Comparison of ENCODE assay signal across 8 cellular contexts in the genomic region with DNA sequence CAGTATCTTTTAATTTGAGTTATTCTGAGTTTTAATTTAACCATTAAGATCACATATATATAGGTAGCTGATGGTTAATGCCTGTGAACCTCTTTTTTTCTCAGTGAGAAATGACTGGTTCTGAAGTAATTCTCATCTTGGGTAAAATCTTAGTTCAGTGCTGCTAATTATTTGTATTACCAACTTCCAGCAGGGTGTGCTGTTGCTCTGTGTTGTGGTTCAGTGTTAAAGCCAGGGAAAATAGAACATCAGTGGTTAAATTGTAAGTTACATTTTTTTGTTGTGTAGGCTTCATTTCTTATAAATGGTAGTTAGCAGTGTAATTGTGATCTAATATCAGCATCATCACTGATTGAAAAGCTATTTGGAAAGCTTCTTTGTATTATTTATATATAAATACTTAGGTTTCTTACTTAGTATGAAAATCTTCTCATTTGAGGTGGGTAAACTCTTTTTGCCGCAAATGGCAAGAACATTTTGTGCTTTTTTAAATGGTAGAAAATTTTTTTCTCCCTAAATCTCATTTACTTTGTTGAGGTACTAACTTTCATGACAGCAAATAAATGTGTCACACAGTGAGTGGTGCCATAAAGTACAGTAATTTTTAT. TPM values are rescaled to one million over a fixed set of nuclear protein-coding genes. Genes with fewer than 3 reads are reported as not detected.
DNase-seq lines count a peak whose midpoint lies in the region; ATAC-seq and TF ChIP-seq lines count a peak whose summit lies in the region.

No MANE protein-coding gene starts in this region.

- ATAC-seq in GM21717 (IDR thresholded peaks at IDR 0.05; ENCODE audit: unreplicated experiment), result peak; percentile 55
- no peak for ATAC-seq in HG03457 (IDR thresholded peaks at IDR 0.05; ENCODE audit: unreplicated experiment)

- H4K20me1 ChIP-seq in osteoblast (ENCODE audit: insufficient read depth, low read length), result no peaks in the 10 kb centered on the region

- peaks cover 9% of the 10 kb centered on the region for H3K4me1 ChIP-seq in osteoblast (ENCODE audit: insufficient read depth, low read length)

- DNase-seq in COLO829 (ENCODE audit: low spot score) (peak; percentile 75), NCI-H345 treated with DMSO at 0.1 percent for 48 hours (lab: John Stamatoyannopoulos, UW; ENCODE audit: unreplicated experiment) (peak; percentile 28), fibroblast of the conjunctiva (ENCODE audit: low read depth) (peak; percentile 67), osteoblast (ENCODE audit: insufficient read length, low spot score, missing footprints) (no peak), GF-D8 (lab: John Stamatoyannopoulos, UW) (no peak)
- peak; percentile 24 to 50 for DNase-seq in activated CD4-positive, alpha-beta T cell treated with anti-CD3 and anti-CD28 coated beads, Interleukin-2, amount 50 U/mL, for 48 hours

- H3K27me3 ChIP-seq in osteoblast (ENCODE audit: insufficient read depth, low read length), result no peaks in the 10 kb centered on the region

- H3K4me2 ChIP-seq in osteoblast (ENCODE audit: insufficient read depth, low read length), result no peak overlapping the region

- H2AFZ ChIP-seq in osteoblast (ENCODE audit: low read length), result no peak overlapping the region

- peaks cover 17% of the 10 kb centered on the region for H3K36me3 ChIP-seq in osteoblast (ENCODE audit: insufficient read depth, low read length)

- TF ChIP-seq CTCF in osteoblast (IDR thresholded peaks at IDR 0.05; ENCODE audit: extremely low read depth, low read depth, low read length), result peak; percentile 70

- no peak overlapping the region for H3K27ac ChIP-seq in osteoblast (ENCODE audit: low read depth, low read length)

- no peak overlapping the region for H3K4me3 ChIP-seq in osteoblast (ENCODE audit: insufficient read depth, low read length)

- no peaks in the 10 kb centered on the region for H3K9me3 ChIP-seq in osteoblast (ENCODE audit: low read depth, low read length)

- H3K79me2 ChIP-seq in osteoblast (ENCODE audit: insufficient read depth, low read length), result peaks cover 12% of the 10 kb centered on the region

RNA-seq across cellular contexts. Expression of gene CDC5L, which starts 43.7 kb away (rescaled TPM):
- 21.8 and 22.8 TPM in 2 replicates for total RNA-seq in osteoblast

Comparison
In these comparisons a context has a peak if more than half of its experiments do, and no peak if none do; other contexts are left out.
1. DNase-seq: peak in COLO829 (single experiment), NCI-H345 treated with DMSO at 0.1 percent for 48 hours (single experiment), activated CD4-positive, alpha-beta T cell treated with anti-CD3 and anti-CD28 coated beads, Interleukin-2, amount 50 U/mL, for 48 hours (2 of 2) and fibroblast of the conjunctiva (single experiment); none in osteoblast (single experiment) and GF-D8 (single experiment).